Comparison of ENCODE assay signal across 1 cellular context in the genomic region with DNA sequence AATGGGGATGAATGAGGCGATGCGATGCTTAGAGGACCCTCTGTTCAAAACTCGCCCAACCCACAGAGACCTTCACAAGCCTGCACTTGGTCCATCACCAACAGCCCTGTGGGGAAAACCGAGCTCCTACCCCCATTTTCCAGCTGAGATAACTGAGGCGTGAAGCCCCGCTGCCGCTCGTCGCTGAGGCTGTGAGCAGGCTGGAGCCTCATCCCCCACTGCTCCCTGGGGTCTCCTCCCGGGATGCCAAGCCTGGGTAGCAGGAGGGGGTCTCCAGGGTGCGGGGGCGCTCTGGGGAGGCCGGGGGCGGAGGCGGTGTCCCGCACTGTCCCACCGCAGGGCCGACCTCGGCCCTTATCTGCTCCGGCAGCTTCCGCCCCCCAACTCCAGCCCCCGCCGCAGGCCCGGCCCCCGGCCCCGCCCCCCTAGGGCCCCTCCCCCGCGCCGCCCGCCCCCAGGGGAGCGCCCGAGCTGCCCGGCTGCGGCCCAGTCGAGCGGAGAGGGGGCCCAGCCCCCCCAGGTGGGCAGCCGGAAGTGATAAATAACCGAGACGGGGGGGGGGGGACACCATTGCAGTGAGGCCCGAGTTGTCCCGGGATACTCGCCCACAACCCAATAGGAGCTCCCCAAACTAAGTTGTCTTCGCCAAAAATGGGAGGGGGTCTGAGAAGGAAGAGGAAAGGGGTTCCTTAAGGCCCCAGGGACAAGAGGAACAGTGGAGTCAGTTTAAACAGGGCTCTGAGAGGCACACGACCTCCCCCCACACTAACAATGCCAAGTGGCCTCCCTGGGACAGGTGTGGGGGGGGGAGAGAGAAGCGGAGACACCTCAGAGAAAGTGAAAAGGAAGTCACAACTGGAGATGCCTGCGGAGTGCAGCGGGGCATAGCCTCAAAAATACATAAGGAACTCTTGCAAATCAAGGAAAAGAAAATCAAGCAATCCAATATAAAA.
TF ChIP-seq lines count a peak whose summit lies in the region.

No MANE protein-coding gene starts in this region.

TF ChIP-seq in K562, 482 proteins besides CTCF, POLR2A, EP300 and RAD21 (continued from another document and continues in another):
- TF ChIP-seq, protein P1, sequence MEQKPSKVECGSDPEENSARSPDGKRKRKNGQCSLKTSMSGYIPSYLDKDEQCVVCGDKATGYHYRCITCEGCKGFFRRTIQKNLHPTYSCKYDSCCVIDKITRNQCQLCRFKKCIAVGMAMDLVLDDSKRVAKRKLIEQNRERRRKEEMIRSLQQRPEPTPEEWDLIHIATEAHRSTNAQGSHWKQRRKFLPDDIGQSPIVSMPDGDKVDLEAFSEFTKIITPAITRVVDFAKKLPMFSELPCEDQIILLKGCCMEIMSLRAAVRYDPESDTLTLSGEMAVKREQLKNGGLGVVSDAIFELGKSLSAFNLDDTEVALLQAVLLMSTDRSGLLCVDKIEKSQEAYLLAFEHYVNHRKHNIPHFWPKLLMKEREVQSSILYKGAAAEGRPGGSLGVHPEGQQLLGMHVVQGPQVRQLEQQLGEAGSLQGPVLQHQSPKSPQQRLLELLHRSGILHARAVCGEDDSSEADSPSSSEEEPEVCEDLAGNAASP (IDR thresholded peaks at IDR 0.05): no peak
- TF ChIP-seq SUPT5H (IDR thresholded peaks at IDR 0.05): peak; percentile 32; the same call in 1 of the 2 replicates
- peak; percentile 93 for TF ChIP-seq BCOR (IDR thresholded peaks at IDR 0.05)
- TF ChIP-seq, protein P2, sequence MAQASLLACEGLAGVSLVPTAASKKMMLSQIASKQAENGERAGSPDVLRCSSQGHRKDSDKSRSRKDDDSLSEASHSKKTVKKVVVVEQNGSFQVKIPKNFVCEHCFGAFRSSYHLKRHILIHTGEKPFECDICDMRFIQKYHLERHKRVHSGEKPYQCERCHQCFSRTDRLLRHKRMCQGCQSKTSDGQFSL (CRISPR knock-in tag; IDR thresholded peaks at IDR 0.05): peak; percentile 93
- TF ChIP-seq, protein P2 (tag; IDR thresholded peaks at IDR 0.05): peak in 1 of 2 experiments; percentile 70; a peak in 2 of 4 replicates
- peak; percentile 48; the same call in 1 of the 2 replicates for TF ChIP-seq HDGF (IDR thresholded peaks at IDR 0.05)
- TF ChIP-seq, protein P3, sequence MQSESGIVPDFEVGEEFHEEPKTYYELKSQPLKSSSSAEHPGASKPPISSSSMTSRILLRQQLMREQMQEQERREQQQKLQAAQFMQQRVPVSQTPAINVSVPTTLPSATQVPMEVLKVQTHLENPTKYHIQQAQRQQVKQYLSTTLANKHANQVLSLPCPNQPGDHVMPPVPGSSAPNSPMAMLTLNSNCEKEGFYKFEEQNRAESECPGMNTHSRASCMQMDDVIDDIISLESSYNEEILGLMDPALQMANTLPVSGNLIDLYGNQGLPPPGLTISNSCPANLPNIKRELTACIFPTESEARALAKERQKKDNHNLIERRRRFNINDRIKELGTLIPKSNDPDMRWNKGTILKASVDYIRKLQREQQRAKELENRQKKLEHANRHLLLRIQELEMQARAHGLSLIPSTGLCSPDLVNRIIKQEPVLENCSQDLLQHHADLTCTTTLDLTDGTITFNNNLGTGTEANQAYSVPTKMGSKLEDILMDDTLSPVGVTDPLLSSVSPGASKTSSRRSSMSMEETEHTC (IDR thresholded peaks at IDR 0.05): no peak
- peak; percentile 79 for TF ChIP-seq ARID1B (IDR thresholded peaks at IDR 0.05)
- TF ChIP-seq ZNF57 (CRISPR knock-in tag; IDR thresholded peaks at IDR 0.05): no peak
- TF ChIP-seq ZNF41 (CRISPR knock-in tag; conservative IDR thresholded peaks at IDR 0.05): no peak
- TF ChIP-seq DACH1 (IDR thresholded peaks at IDR 0.05; ENCODE audit: partially characterized antibody): peak; percentile 19
- no peak for TF ChIP-seq SNRNP70 (optimal IDR thresholded peaks at IDR 0.05; ENCODE audit: low read depth, low read length)
- no peak for TF ChIP-seq TEAD1 (CRISPR knock-in tag; IDR thresholded peaks at IDR 0.05)
- TF ChIP-seq, protein P4, sequence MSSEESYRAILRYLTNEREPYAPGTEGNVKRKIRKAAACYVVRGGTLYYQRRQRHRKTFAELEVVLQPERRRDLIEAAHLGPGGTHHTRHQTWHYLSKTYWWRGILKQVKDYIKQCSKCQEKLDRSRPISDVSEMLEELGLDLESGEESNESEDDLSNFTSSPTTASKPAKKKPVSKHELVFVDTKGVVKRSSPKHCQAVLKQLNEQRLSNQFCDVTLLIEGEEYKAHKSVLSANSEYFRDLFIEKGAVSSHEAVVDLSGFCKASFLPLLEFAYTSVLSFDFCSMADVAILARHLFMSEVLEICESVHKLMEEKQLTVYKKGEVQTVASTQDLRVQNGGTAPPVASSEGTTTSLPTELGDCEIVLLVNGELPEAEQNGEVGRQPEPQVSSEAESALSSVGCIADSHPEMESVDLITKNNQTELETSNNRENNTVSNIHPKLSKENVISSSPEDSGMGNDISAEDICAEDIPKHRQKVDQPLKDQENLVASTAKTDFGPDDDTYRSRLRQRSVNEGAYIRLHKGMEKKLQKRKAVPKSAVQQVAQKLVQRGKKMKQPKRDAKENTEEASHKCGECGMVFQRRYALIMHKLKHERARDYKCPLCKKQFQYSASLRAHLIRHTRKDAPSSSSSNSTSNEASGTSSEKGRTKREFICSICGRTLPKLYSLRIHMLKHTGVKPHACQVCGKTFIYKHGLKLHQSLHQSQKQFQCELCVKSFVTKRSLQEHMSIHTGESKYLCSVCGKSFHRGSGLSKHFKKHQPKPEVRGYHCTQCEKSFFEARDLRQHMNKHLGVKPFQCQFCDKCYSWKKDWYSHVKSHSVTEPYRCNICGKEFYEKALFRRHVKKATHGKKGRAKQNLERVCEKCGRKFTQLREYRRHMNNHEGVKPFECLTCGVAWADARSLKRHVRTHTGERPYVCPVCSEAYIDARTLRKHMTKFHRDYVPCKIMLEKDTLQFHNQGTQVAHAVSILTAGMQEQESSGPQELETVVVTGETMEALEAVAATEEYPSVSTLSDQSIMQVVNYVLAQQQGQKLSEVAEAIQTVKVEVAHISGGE (CRISPR knock-in tag; IDR thresholded peaks at IDR 0.05): peak in 1 of 3 experiments; percentile 60; a peak in 2 of 6 replicates
- TF ChIP-seq MAZ (CRISPR knock-in tag; conservative IDR thresholded peaks at IDR 0.05 in 1 of 2, IDR thresholded peaks at IDR 0.05 in 1 of 2): peak in 1 of 2 experiments; percentile 45; a peak in 2 of 4 replicates
- TF ChIP-seq CCNT2 (IDR thresholded peaks at IDR 0.05; ENCODE audit: borderline replicate concordance, extremely low read depth, insufficient read length, low read depth, low read length): peak; percentile 53
- TF ChIP-seq NFE2L1 (tag; IDR thresholded peaks at IDR 0.05; ENCODE audit: borderline replicate concordance, low read depth): no peak
- TF ChIP-seq, protein P5, sequence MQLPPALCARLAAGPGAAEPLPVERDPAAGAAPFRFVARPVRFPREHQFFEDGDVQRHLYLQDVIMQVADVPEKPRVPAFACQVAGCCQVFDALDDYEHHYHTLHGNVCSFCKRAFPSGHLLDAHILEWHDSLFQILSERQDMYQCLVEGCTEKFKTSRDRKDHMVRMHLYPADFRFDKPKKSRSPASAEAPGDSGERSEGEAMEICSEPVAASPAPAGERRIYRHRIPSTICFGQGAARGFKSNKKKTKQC (CRISPR knock-in tag; IDR thresholded peaks at IDR 0.05): no peak
- TF ChIP-seq, protein P6, sequence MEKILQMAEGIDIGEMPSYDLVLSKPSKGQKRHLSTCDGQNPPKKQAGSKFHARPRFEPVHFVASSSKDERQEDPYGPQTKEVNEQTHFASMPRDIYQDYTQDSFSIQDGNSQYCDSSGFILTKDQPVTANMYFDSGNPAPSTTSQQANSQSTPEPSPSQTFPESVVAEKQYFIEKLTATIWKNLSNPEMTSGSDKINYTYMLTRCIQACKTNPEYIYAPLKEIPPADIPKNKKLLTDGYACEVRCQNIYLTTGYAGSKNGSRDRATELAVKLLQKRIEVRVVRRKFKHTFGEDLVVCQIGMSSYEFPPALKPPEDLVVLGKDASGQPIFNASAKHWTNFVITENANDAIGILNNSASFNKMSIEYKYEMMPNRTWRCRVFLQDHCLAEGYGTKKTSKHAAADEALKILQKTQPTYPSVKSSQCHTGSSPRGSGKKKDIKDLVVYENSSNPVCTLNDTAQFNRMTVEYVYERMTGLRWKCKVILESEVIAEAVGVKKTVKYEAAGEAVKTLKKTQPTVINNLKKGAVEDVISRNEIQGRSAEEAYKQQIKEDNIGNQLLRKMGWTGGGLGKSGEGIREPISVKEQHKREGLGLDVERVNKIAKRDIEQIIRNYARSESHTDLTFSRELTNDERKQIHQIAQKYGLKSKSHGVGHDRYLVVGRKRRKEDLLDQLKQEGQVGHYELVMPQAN (IDR thresholded peaks at IDR 0.05; ENCODE audit: borderline replicate concordance): 0 out of 2 replicates have a peak, but pooled peaks have one; percentile 24
- peak; percentile 16 for TF ChIP-seq NCOA4 (IDR thresholded peaks at IDR 0.05; ENCODE audit: partially characterized antibody)
- TF ChIP-seq, protein P7, sequence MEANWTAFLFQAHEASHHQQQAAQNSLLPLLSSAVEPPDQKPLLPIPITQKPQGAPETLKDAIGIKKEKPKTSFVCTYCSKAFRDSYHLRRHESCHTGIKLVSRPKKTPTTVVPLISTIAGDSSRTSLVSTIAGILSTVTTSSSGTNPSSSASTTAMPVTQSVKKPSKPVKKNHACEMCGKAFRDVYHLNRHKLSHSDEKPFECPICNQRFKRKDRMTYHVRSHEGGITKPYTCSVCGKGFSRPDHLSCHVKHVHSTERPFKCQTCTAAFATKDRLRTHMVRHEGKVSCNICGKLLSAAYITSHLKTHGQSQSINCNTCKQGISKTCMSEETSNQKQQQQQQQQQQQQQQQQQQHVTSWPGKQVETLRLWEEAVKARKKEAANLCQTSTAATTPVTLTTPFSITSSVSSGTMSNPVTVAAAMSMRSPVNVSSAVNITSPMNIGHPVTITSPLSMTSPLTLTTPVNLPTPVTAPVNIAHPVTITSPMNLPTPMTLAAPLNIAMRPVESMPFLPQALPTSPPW (CRISPR knock-in tag; IDR thresholded peaks at IDR 0.05): peak; percentile 92
- TF ChIP-seq ARHGAP35 (IDR thresholded peaks at IDR 0.05; ENCODE audit: partially characterized antibody): peak; percentile 19
- TF ChIP-seq CTBP1 (IDR thresholded peaks at IDR 0.05; ENCODE audit: borderline replicate concordance): no peak
- no peak for TF ChIP-seq FOXP1 (CRISPR knock-in tag; IDR thresholded peaks at IDR 0.05)
- peak; percentile 32 for TF ChIP-seq POLR2B (IDR thresholded peaks at IDR 0.05; ENCODE audit: low read depth, partially characterized antibody)
- TF ChIP-seq KDM1A (IDR thresholded peaks at IDR 0.05): peak; percentile 71 to 91
- TF ChIP-seq RBFOX2 (IDR thresholded peaks at IDR 0.05; ENCODE audit: low read depth, low read length): peak; percentile 54; the same call in 1 of the 2 replicates
- no peak for TF ChIP-seq ZNF431 (CRISPR knock-in tag; IDR thresholded peaks at IDR 0.05)
- TF ChIP-seq ETV5 (CRISPR knock-in tag; IDR thresholded peaks at IDR 0.05; ENCODE audit: low read depth): peak; percentile 53; the same call in 1 of the 2 replicates
- peak; percentile 60; the same call in 1 of the 2 replicates for TF ChIP-seq GABPA (tag; conservative IDR thresholded peaks at IDR 0.05; ENCODE audit: low read depth)
- peak; percentile 45 for TF ChIP-seq HMGN3 (IDR thresholded peaks at IDR 0.05; ENCODE audit: borderline replicate concordance, extremely low read depth, insufficient read length, low read depth, low read length)
- peak; percentile 29 for TF ChIP-seq CXXC5 (CRISPR knock-in tag; IDR thresholded peaks at IDR 0.05)
- TF ChIP-seq PTBP1 (IDR thresholded peaks at IDR 0.05; ENCODE audit: low read depth, low read length): peak; percentile 78; the same call in 1 of the 2 replicates
- peak; percentile 54; the same call in 1 of the 2 replicates for TF ChIP-seq SMARCE1 (IDR thresholded peaks at IDR 0.05)
- peak; percentile 74 for TF ChIP-seq ADNP (tag; IDR thresholded peaks at IDR 0.05)
- TF ChIP-seq, protein P8, sequence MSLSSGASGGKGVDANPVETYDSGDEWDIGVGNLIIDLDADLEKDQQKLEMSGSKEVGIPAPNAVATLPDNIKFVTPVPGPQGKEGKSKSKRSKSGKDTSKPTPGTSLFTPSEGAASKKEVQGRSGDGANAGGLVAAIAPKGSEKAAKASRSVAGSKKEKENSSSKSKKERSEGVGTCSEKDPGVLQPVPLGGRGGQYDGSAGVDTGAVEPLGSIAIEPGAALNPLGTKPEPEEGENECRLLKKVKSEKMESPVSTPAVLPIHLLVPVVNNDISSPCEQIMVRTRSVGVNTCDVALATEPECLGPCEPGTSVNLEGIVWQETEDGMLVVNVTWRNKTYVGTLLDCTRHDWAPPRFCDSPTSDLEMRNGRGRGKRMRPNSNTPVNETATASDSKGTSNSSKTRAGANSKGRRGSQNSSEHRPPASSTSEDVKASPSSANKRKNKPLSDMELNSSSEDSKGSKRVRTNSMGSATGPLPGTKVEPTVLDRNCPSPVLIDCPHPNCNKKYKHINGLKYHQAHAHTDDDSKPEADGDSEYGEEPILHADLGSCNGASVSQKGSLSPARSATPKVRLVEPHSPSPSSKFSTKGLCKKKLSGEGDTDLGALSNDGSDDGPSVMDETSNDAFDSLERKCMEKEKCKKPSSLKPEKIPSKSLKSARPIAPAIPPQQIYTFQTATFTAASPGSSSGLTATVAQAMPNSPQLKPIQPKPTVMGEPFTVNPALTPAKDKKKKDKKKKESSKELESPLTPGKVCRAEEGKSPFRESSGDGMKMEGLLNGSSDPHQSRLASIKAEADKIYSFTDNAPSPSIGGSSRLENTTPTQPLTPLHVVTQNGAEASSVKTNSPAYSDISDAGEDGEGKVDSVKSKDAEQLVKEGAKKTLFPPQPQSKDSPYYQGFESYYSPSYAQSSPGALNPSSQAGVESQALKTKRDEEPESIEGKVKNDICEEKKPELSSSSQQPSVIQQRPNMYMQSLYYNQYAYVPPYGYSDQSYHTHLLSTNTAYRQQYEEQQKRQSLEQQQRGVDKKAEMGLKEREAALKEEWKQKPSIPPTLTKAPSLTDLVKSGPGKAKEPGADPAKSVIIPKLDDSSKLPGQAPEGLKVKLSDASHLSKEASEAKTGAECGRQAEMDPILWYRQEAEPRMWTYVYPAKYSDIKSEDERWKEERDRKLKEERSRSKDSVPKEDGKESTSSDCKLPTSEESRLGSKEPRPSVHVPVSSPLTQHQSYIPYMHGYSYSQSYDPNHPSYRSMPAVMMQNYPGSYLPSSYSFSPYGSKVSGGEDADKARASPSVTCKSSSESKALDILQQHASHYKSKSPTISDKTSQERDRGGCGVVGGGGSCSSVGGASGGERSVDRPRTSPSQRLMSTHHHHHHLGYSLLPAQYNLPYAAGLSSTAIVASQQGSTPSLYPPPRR (CRISPR knock-in tag; IDR thresholded peaks at IDR 0.05; ENCODE audit: borderline replicate concordance): no peak
- TF ChIP-seq SMC3 (conservative IDR thresholded peaks at IDR 0.05; ENCODE audit: insufficient read depth, low read depth, low read length): no peak
- TF ChIP-seq ZBTB1 (CRISPR knock-in tag; IDR thresholded peaks at IDR 0.05; ENCODE audit: borderline replicate concordance, low read depth): peak; percentile 93
- TF ChIP-seq POLR2G (IDR thresholded peaks at IDR 0.05; ENCODE audit: low read depth, low read length): peak; percentile 69
- TF ChIP-seq RBM25 (IDR thresholded peaks at IDR 0.05; ENCODE audit: low read depth, low read length, severe bottlenecking): peak; percentile 69
- peak; percentile 55 for TF ChIP-seq CBFA2T3 (IDR thresholded peaks at IDR 0.05)
